Comparison of ENCODE assay signal across 20 cellular contexts in the genomic region with DNA sequence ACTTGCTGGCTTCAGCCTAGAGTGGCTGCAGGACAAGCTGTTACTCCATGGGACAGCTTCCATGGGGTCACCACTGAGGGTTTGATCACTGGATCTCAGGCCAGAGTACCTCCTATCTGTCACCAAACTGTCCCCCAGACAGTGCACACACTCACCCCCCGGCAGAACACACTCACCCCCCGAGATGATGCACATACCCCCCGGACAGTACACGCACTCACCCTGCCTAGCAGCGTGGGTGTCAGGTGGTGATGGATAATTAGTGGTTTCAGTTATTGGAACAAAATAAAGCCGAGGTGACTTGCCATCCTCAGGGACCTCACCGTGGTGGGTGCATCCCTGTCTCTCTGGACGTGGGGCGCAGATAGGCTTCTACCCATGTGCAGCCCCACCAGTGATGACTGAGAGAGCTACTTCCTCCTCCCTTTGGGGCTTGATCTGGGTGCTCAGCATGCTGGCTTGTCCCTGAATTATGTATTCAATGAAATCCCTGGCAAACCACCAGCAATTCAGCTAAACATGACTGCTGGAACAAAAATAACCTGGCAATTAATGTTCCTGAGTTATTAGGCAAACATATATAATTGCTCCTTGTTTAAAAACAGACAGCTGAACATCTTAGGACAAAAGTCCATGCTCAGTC. TPM values are rescaled to one million over a fixed set of nuclear protein-coding genes. Genes with fewer than 3 reads are reported as not detected.
A peak's percentile ranks its signal among the peaks of the same experiment; 100 is the strongest.
DNase-seq lines count a peak whose midpoint lies in the region; ATAC-seq, FAIRE-seq and TF ChIP-seq lines count a peak whose summit lies in the region.
"Had no signal": no experiment of that assay in that cellular context is flagged by ENCODE, and none has a peak within 500 bp of the region (broad histone marks: within the 10 kb centered on the region; RNA-seq: fewer than 3 reads in every experiment).

No MANE protein-coding gene starts in this region.

- H3K4me3 ChIP-seq in K562 (no peak overlapping the region), aorta (ENCODE audit: low read length in 2 of 2) (no peak overlapping the region)

- no peak for TF ChIP-seq CTCF in K562 (IDR thresholded peaks at IDR 0.05 in 2 of 3, conservative IDR thresholded peaks at IDR 0.05 in 1 of 3; ENCODE audit: insufficient read depth in 2 of 3, low read depth in 1 of 3, low read length in 3 of 3)

- intact Hi-C loops in K562 (cut with micrococcal nuclease) (no loop called here), aorta (cut with DNase I) (no loop called here)

- peaks cover 15% of the 10 kb centered on the region for H3K9me1 ChIP-seq in K562 (ENCODE audit: control insufficient read depth, insufficient read depth, low read length)

- in situ Hi-C loops in K562 (cut with MboI), result no loop called here

- H3K36me3 ChIP-seq in K562 (ENCODE audit: control insufficient read depth, insufficient read depth, low read length) (peaks cover 80% of the 10 kb centered on the region), aorta (ENCODE audit: control insufficient read depth in 1 of 2, insufficient read depth in 2 of 2, low read length in 1 of 2) (peaks cover 0 to 5% of the 10 kb centered on the region in 2 donors)

- H3K27me3 ChIP-seq in K562 (ENCODE audit: control insufficient read depth in 2 of 2, insufficient read depth in 2 of 2, low read length in 2 of 2) (no peaks in the 10 kb centered on the region), aorta (ENCODE audit: control insufficient read depth in 1 of 2, insufficient read depth in 2 of 2, low read length in 1 of 2) (no peaks in the 10 kb centered on the region)

- ATAC-seq in K562 (no peak), aorta (ENCODE audit: low FRiP score) (no peak), HG03457 (IDR thresholded peaks at IDR 0.05; ENCODE audit: unreplicated experiment) (no peak)

- H3K79me2 ChIP-seq in K562 (ENCODE audit: control insufficient read depth, insufficient read depth, low read length), result peaks cover 15% of the 10 kb centered on the region; the same call in 2 of the 3 replicates

- H3K27ac ChIP-seq in K562 (ENCODE audit: extremely low read depth, low read depth, low read length) (no peak overlapping the region), aorta (ENCODE audit: low read depth in 1 of 2, low read length in 2 of 2) (no peak overlapping the region)

- CTCF ChIA-PET in K562 (lab: Yijun Ruan, JAX; ENCODE audit: low intra/inter-chr PET ratio), result no interaction called here

- POLR2A ChIA-PET in K562 (lab: Yijun Ruan, JAX), result interaction anchor here (0.6 to 2.0 kb wide), 13 partner anchors 10 to 444 kb away, joined by 3 to 6 read pairs (median 3); no protein-coding TSS in a partner anchor

- 0 out of 2 replicates have a peak, but pooled peaks have one; percentile 14 for TF ChIP-seq POLR2A in K562 (conservative IDR thresholded peaks at IDR 0.05)

- peaks cover 11 to 42% of the 10 kb centered on the region in 2 experiments; a peak in 4 of 5 replicates for H3K4me1 ChIP-seq in K562 (replicated peaks in 1 of 2; ENCODE audit: control insufficient read depth in 2 of 2, insufficient read depth in 2 of 2, low read length in 2 of 2)
- no peaks in the 10 kb centered on the region for H3K4me1 ChIP-seq in aorta (ENCODE audit: control insufficient read depth in 1 of 2, insufficient read depth in 2 of 2, low read length in 2 of 2)

- H3K9ac ChIP-seq in K562 (ENCODE audit: insufficient read depth in 1 of 2, low read depth in 2 of 2, low read length in 2 of 2), result peak overlapping the region in 1 of 2 experiments; percentile 28; a peak in 1 of 4 replicates
- H3K9ac ChIP-seq: SK-N-SH had no signal

- no peak for TF ChIP-seq RAD21 in K562 (CRISPR knock-in tag; conservative IDR thresholded peaks at IDR 0.05 in 1 of 2, IDR thresholded peaks at IDR 0.05 in 1 of 2)

- no peak for TF ChIP-seq EP300 in K562 (IDR thresholded peaks at IDR 0.05; ENCODE audit: low read length)

- peaks cover 29% of the 10 kb centered on the region for H4K20me1 ChIP-seq in K562 (replicated peaks; ENCODE audit: control insufficient read depth, insufficient read depth, low read length)

- 88% methylated on average over 9 of the region's 9 CpGs for WGBS in K562 (ENCODE audit: insufficient coverage, low coverage, missing lambda C conversion rate)
- 88 to 91% methylated on average over 9 of the region's 9 CpGs for WGBS in aorta, 2 donors

- no peak overlapping the region for H3K4me2 ChIP-seq in K562 (ENCODE audit: insufficient read depth, low read length)
- H3K4me2 ChIP-seq: SK-N-SH had no signal

- no TSS peak for BruUV-seq in K562 (replicated peaks; lab: Mats Ljungman, UMichigan)

- H2AFZ ChIP-seq in K562 (ENCODE audit: low read depth, low read length), result no peak overlapping the region

- H3K9me3 ChIP-seq in K562 (replicated peaks; ENCODE audit: control insufficient read depth, insufficient read depth, low read depth, low read length), result no peaks in the 10 kb centered on the region
- H3K9me3 ChIP-seq in aorta (ENCODE audit: control insufficient read depth, low read length), result no peaks in the 10 kb centered on the region
- H3K9me3 ChIP-seq: SK-N-SH had no signal

- DNase-seq in NCI-H748 (lab: John Stamatoyannopoulos, UW; ENCODE audit: unreplicated experiment), result peak; percentile 27
- DNase-seq in NCI-H748 treated with DMSO at 0.1 percent for 48 hours (lab: John Stamatoyannopoulos, UW), result no peak
- peak; percentile 32 for DNase-seq in NCI-H1694 treated with DMSO at 0.1 percent for 48 hours (lab: John Stamatoyannopoulos, UW)
- DNase-seq in K562 (ENCODE audit: extremely low read depth in 1 of 4, low spot score in 3 of 4), result no peak
- no peak for DNase-seq in urothelium cell line (ENCODE audit: low spot score)
- DNase-seq in aorta, result no peak
- DNase-seq in activated CD8-positive, alpha-beta memory T cell treated with anti-CD3 and anti-CD28 coated beads, Interleukin-2, amount 50 U/mL, for 4 hours, result no peak
- DNase-seq: Calu3, DND-41, GDM1, HCEC 1CT, IMR-90, MV-4-11, NCI-H187 treated with DMSO at 0.1 percent for 48 hours, NCI-H524 treated with DMSO at 0.1 percent for 48 hours, SK-N-SH had no signal

- FAIRE-seq in K562 (lab: Jason Lieb, UNC) (no peak), urothelium cell line (lab: Jason Lieb, UNC) (peak; percentile 61)
- FAIRE-seq: A204.1, GM12892, GM19239 had no signal

RNA-seq across cellular contexts. Expression of gene TANGO2, which starts 18.9 kb away (rescaled TPM):
- 160 and 395 TPM in 2 replicates for total RNA-seq in K562 (2011; cell fraction: chromatin; rRNA removed; ENCODE audit: low replicate concordance)
- total RNA-seq in K562 (2011; cell fraction: nucleolus; rRNA removed), result 227 and 229 TPM in 2 replicates
- total RNA-seq in K562 (2011; cell fraction: nucleoplasm; rRNA removed), result 196 and 211 TPM in 2 replicates
- 70.1 and 95.8 TPM in 2 replicates for total RNA-seq in K562 (2014; rRNA removed)
- 36.1 and 45.9 TPM in 2 replicates for total RNA-seq in K562 (2014; rRNA removed; fragmentation: Illumina TruSeq; extraction: Trizol)
- 55.8 and 57.2 TPM in 2 replicates for total RNA-seq in K562 (2015; rRNA removed; fragmentation: Illumina TruSeq; extraction: Trizol)
- total RNA-seq in K562 (2021), result 94.1 and 97.3 TPM in 2 replicates
- polyA plus RNA-seq in K562 (2011; rRNA removed), result 94.9 and 115 TPM in 2 replicates
- polyA plus RNA-seq in K562 (2011; cell fraction: cytosol; rRNA removed), result 157 and 209 TPM in 2 replicates
- polyA plus RNA-seq in K562 (2011; cell fraction: nucleus; rRNA removed), result 157 and 195 TPM in 2 replicates
- polyA plus RNA-seq in K562 (2012), result 68.2 and 73.0 TPM in 2 replicates
- 88.3 and 89.4 TPM in 2 replicates for polyA plus RNA-seq in K562 (2014; fragmentation: Illumina TruSeq; extraction: Trizol)
- polyA plus RNA-seq in K562 (2014; fragmentation: Nextera tagmentation; extraction: Ambion mirVana), result 10 to 100 TPM; 15.5 to 17.5 TPM
- polyA plus RNA-seq in K562 (2014; rRNA removed), result 89.6 and 92.5 TPM in 2 replicates
- polyA minus RNA-seq in K562 (2011; rRNA and poly(A)+ RNA removed), result 130 and 186 TPM in 2 replicates
- 73.2 and 76.1 TPM in 2 replicates for polyA minus RNA-seq in K562 (2011; cell fraction: cytosol; rRNA and poly(A)+ RNA removed)
- 63.1 and 85.0 TPM in 2 replicates for polyA minus RNA-seq in K562 (2011; cell fraction: nucleus; rRNA and poly(A)+ RNA removed)
- total RNA-seq in aorta, result 10 to 100 TPM; 35.2 to 45.3 TPM
- polyA plus RNA-seq in aorta, result 10 to 100 TPM; 24.8 to 38.0 TPM

RNA-seq across cellular contexts. Expression of gene ARVCF, which starts 23.2 kb away (rescaled TPM):
- 114 and 328 TPM in 2 replicates for total RNA-seq in K562 (2011; cell fraction: chromatin; rRNA removed; ENCODE audit: low replicate concordance)
- total RNA-seq in K562 (2011; cell fraction: nucleolus; rRNA removed), result 214 and 270 TPM in 2 replicates
- 106 and 131 TPM in 2 replicates for total RNA-seq in K562 (2011; cell fraction: nucleoplasm; rRNA removed)
- 49.3 and 54.2 TPM in 2 replicates for total RNA-seq in K562 (2014; rRNA removed)
- total RNA-seq in K562 (2014; rRNA removed; fragmentation: Illumina TruSeq; extraction: Trizol), result 2.2 and 4.5 TPM in 2 replicates
- 13.3 and 15.6 TPM in 2 replicates for total RNA-seq in K562 (2015; rRNA removed; fragmentation: Illumina TruSeq; extraction: Trizol)
- total RNA-seq in K562 (2021), result 46.5 and 50.6 TPM in 2 replicates
- 35.2 and 71.6 TPM in 2 replicates for polyA plus RNA-seq in K562 (2011; rRNA removed)
- 134 and 673 TPM in 2 replicates for polyA plus RNA-seq in K562 (2011; cell fraction: cytosol; rRNA removed)
- polyA plus RNA-seq in K562 (2011; cell fraction: nucleus; rRNA removed), result 407 and 424 TPM in 2 replicates
- polyA plus RNA-seq in K562 (2012), result 30.0 and 31.2 TPM in 2 replicates
- 8.0 and 15.9 TPM in 2 replicates for polyA plus RNA-seq in K562 (2014; fragmentation: Illumina TruSeq; extraction: Trizol)
- polyA plus RNA-seq in K562 (2014; fragmentation: Nextera tagmentation; extraction: Ambion mirVana), result under 1 TPM; 0.03 to 0.17 TPM
- polyA plus RNA-seq in K562 (2014; rRNA removed), result 42.5 and 97.4 TPM in 2 replicates
- 15.1 and 15.6 TPM in 2 replicates for polyA minus RNA-seq in K562 (2011; rRNA and poly(A)+ RNA removed)
- 24.6 and 52.4 TPM in 2 replicates for polyA minus RNA-seq in K562 (2011; cell fraction: cytosol; rRNA and poly(A)+ RNA removed)
- polyA minus RNA-seq in K562 (2011; cell fraction: nucleus; rRNA and poly(A)+ RNA removed), result 96.8 and 145 TPM in 2 replicates
- total RNA-seq in aorta, result 10 to 100 TPM; 59.7 to 64.4 TPM
- polyA plus RNA-seq in aorta, result 100 to 1,000 TPM in 1 of 2 donors, 10 to 100 TPM in 1; 15.4 to 102 TPM

RNA-seq across cellular contexts. Expression of gene DGCR8, which starts 40.2 kb away (rescaled TPM):
- total RNA-seq in K562 (2011; cell fraction: chromatin; rRNA removed; ENCODE audit: low replicate concordance), result 638 and 1,105 TPM in 2 replicates
- total RNA-seq in K562 (2011; cell fraction: nucleolus; rRNA removed), result 550 and 577 TPM in 2 replicates
- total RNA-seq in K562 (2011; cell fraction: nucleoplasm; rRNA removed), result 502 and 511 TPM in 2 replicates
- total RNA-seq in K562 (2014; rRNA removed), result 107 and 108 TPM in 2 replicates
- total RNA-seq in K562 (2014; rRNA removed; fragmentation: Illumina TruSeq; extraction: Trizol), result 43.7 and 49.4 TPM in 2 replicates
- total RNA-seq in K562 (2015; rRNA removed; fragmentation: Illumina TruSeq; extraction: Trizol), result 80.1 and 81.2 TPM in 2 replicates
- total RNA-seq in K562 (2021), result 116 and 119 TPM in 2 replicates
- 81.8 and 155 TPM in 2 replicates for polyA plus RNA-seq in K562 (2011; rRNA removed)
- 51.2 and 92.7 TPM in 2 replicates for polyA plus RNA-seq in K562 (2011; cell fraction: cytosol; rRNA removed)
- polyA plus RNA-seq in K562 (2011; cell fraction: nucleus; rRNA removed), result 1,167 and 1,418 TPM in 2 replicates
- polyA plus RNA-seq in K562 (2012), result 76.7 and 85.3 TPM in 2 replicates
- 70.4 and 75.0 TPM in 2 replicates for polyA plus RNA-seq in K562 (2014; fragmentation: Illumina TruSeq; extraction: Trizol)
- 1 to 10 TPM; 5.9 to 7.7 TPM for polyA plus RNA-seq in K562 (2014; fragmentation: Nextera tagmentation; extraction: Ambion mirVana)
- polyA plus RNA-seq in K562 (2014; rRNA removed), result 135 and 144 TPM in 2 replicates
- 62.1 and 82.0 TPM in 2 replicates for polyA minus RNA-seq in K562 (2011; rRNA and poly(A)+ RNA removed)
- 35.2 and 46.4 TPM in 2 replicates for polyA minus RNA-seq in K562 (2011; cell fraction: cytosol; rRNA and poly(A)+ RNA removed)
- 210 and 349 TPM in 2 replicates for polyA minus RNA-seq in K562 (2011; cell fraction: nucleus; rRNA and poly(A)+ RNA removed)
- total RNA-seq in aorta, result 10 to 100 TPM; 31.9 to 43.9 TPM
- polyA plus RNA-seq in aorta, result 10 to 100 TPM in 1 of 2 donors, 1 to 10 TPM in 1; 5.5 to 22.5 TPM

Comparison
In these comparisons a context has a peak if more than half of its experiments do, and no peak if none do; other contexts are left out.
1. DNase-seq: peak in NCI-H748 (single experiment) and NCI-H1694 treated with DMSO at 0.1 percent for 48 hours (single experiment); none in NCI-H748 treated with DMSO at 0.1 percent for 48 hours (single experiment), K562 (0 of 4), urothelium cell line (single experiment), aorta (0 of 2) and activated CD8-positive, alpha-beta memory T cell treated with anti-CD3 and anti-CD28 coated beads, Interleukin-2, amount 50 U/mL, for 4 hours (single experiment).